Comparison of ENCODE assay signal across 15 cellular contexts in genomic region chr18:9558397-9559064, GRCh38.
"Had no signal": no experiment of that assay in that cellular context is flagged by ENCODE, and none has a peak within 500 bp of the region (broad histone marks: within the 10 kb centered on the region; RNA-seq: fewer than 3 reads in every experiment).

No MANE protein-coding gene starts in this region.

- H3K9me3 ChIP-seq: gastrocnemius medialis, heart left ventricle, left ventricle myocardium inferior, tibial artery had no signal

- H3K27ac Mint-ChIP-seq: activated naive CD4-positive, alpha-beta T cell treated with anti-CD3 and anti-CD28 coated beads, Interleukin-2, amount 50 U/mL, for 72 hours had no signal

- H3K4me3 Mint-ChIP-seq: naive thymus-derived CD8-positive, alpha-beta T cell had no signal

- H3K4me1 ChIP-seq: gastrocnemius medialis had no signal

- DNase-seq: activated gamma-delta T cell treated with Interleukin-2 at 50 U/mL for 16 hours; dorsolateral prefrontal cortex; erythroblast; gastrocnemius medialis; heart left ventricle; left ventricle myocardium inferior; mesendoderm; naive thymus-derived CD8-positive, alpha-beta T cell; stimulated activated CD4-positive, alpha-beta T cell treated with anti-CD3 and anti-CD28 coated beads, Interleukin-12 subunit alpha, Interleukin-12 subunit beta, amount 100 ng/mL, for 4 hours; stimulated activated CD4-positive, alpha-beta T cell treated with anti-CD3 and anti-CD28 coated beads, Interleukin-2, amount 100 ng/mL, for 24 hours; stimulated activated naive CD4-positive, alpha-beta T cell treated with Interleukin-2 at 50 U/mL for 16 hours; tibial artery had no signal

- H3K9me3 Mint-ChIP-seq: activated naive CD4-positive, alpha-beta T cell treated with anti-CD3 and anti-CD28 coated beads, Interleukin-2, amount 50 U/mL, for 72 hours had no signal

- H3K27me3 ChIP-seq: dorsolateral prefrontal cortex, gastrocnemius medialis, heart left ventricle, neutrophil, tibial artery had no signal

- ATAC-seq: activated CD4-positive, CD25-positive, alpha-beta regulatory T cell treated with anti-CD3 and anti-CD28 coated beads, Interleukin-2, amount 50 U/mL, for 24 hours; activated naive CD4-positive, alpha-beta T cell treated with anti-CD3 and anti-CD28 coated beads, Interleukin-2, amount 50 U/mL, for 72 hours; gastrocnemius medialis; heart left ventricle; naive thymus-derived CD8-positive, alpha-beta T cell had no signal

- H3K27me3 Mint-ChIP-seq: naive thymus-derived CD8-positive, alpha-beta T cell had no signal

- H3K27ac ChIP-seq: dorsolateral prefrontal cortex, gastrocnemius medialis, heart left ventricle, left ventricle myocardium inferior, neutrophil, tibial artery had no signal

- H3K4me3 ChIP-seq: dorsolateral prefrontal cortex, gastrocnemius medialis, heart left ventricle, left ventricle myocardium inferior, tibial artery had no signal
